25 cellular contexts compared by ENCODE assay signal in the genomic region with DNA sequence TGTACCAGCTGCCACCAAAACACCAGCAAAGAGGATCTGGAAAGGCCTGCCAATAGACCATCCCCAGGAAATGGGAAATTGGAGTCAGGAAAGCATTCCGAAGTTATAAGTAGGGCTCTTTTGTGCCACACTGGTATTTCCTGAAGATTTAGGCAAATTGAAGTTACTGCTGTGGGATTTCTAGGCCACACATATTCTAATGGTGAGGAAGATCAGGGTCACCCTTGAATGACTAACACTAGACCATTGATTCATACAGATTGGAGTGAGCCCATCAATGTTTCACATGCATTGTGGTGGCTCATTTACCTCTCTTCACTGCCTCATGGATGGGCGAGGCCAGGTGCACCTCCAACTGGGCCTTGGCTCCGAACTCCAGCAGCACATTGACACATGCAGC. TPM values are rescaled to one million over a fixed set of nuclear protein-coding genes. Genes with fewer than 3 reads are reported as not detected.
"Had no signal": no experiment of that assay in that cellular context is flagged by ENCODE, and none has a peak within 500 bp of the region (broad histone marks: within the 10 kb centered on the region; RNA-seq: fewer than 3 reads in every experiment).

No MANE protein-coding gene starts in this region.

- H3K27me3 ChIP-seq: sigmoid colon, upper lobe of left lung had no signal

- H3K9me3 Mint-ChIP-seq: activated B cell treated with CpG ODN at 0.5 μM for 24 hours; activated CD4-positive, alpha-beta memory T cell treated with anti-CD3 and anti-CD28 coated beads for 36 hours; activated naive CD8-positive, alpha-beta T cell treated with anti-CD3 and anti-CD28 coated beads for 36 hours; immature natural killer cell; natural killer cell had no signal

- H3K36me3 Mint-ChIP-seq: activated CD4-positive, alpha-beta memory T cell treated with anti-CD3 and anti-CD28 coated beads for 36 hours; activated naive CD8-positive, alpha-beta T cell treated with anti-CD3 and anti-CD28 coated beads for 36 hours; immature natural killer cell; natural killer cell had no signal

- H3K27ac ChIP-seq: left ventricle myocardium inferior, sigmoid colon, upper lobe of left lung had no signal

- H3K4me3 ChIP-seq: left ventricle myocardium inferior, sigmoid colon, upper lobe of left lung had no signal

- DNase-seq: activated B cell treated with CpG ODN at 0.5 μM for 24 hours; activated CD4-positive, alpha-beta memory T cell treated with anti-CD3 and anti-CD28 coated beads for 36 hours; activated CD4-positive, alpha-beta T cell treated with anti-CD3 and anti-CD28 coated beads for 4 hours; activated naive CD4-positive, alpha-beta T cell treated with Interleukin-2 at 50 U/mL for 16 hours; activated naive CD8-positive, alpha-beta T cell treated with anti-CD3 and anti-CD28 coated beads for 36 hours; activated T-cell treated with anti-CD3 and anti-CD28 coated beads, Interleukin-2, amount 50 U/mL, for 48 hours; effector CD4-positive, alpha-beta T cell; foreskin melanocyte; immature natural killer cell; kidney glomerular epithelial cell; left ventricle myocardium inferior; midbrain; natural killer cell; sigmoid colon; stimulated activated CD4-positive, alpha-beta T cell treated with anti-CD3 and anti-CD28 coated beads, Interleukin-4, amount 100 ng/mL, for 1 hour; stimulated activated naive CD8-positive, alpha-beta T cell treated with anti-CD3 and anti-CD28 coated beads, Interleukin-15, Interleukin-2, amounts not matched to agents 100 U/mL and 50 U/mL, for 24 hours; T-helper 9 cell; upper lobe of left lung had no signal

- H3K4me1 Mint-ChIP-seq: activated B cell treated with CpG ODN at 0.5 μM for 24 hours; activated naive CD8-positive, alpha-beta T cell treated with anti-CD3 and anti-CD28 coated beads for 36 hours; immature natural killer cell; natural killer cell had no signal

- H3K9me3 ChIP-seq: left ventricle myocardium inferior, sigmoid colon, upper lobe of left lung had no signal

- H3K27me3 Mint-ChIP-seq: activated B cell treated with CpG ODN at 0.5 μM for 24 hours; activated CD4-positive, alpha-beta memory T cell treated with anti-CD3 and anti-CD28 coated beads for 36 hours; activated naive CD8-positive, alpha-beta T cell treated with anti-CD3 and anti-CD28 coated beads for 36 hours had no signal

- FAIRE-seq: endometrium had no signal

- H3K27ac Mint-ChIP-seq: activated B cell treated with CpG ODN at 0.5 μM for 24 hours; activated CD4-positive, alpha-beta memory T cell treated with anti-CD3 and anti-CD28 coated beads for 36 hours; activated naive CD8-positive, alpha-beta T cell treated with anti-CD3 and anti-CD28 coated beads for 36 hours; immature natural killer cell; natural killer cell had no signal

- H3K4me1 ChIP-seq: left ventricle myocardium inferior, sigmoid colon had no signal

- H3K36me3 ChIP-seq: sigmoid colon, upper lobe of left lung had no signal

- H3K4me3 Mint-ChIP-seq: activated B cell treated with CpG ODN at 0.5 μM for 24 hours; activated CD4-positive, alpha-beta memory T cell treated with anti-CD3 and anti-CD28 coated beads for 36 hours; activated naive CD8-positive, alpha-beta T cell treated with anti-CD3 and anti-CD28 coated beads for 36 hours; immature natural killer cell; natural killer cell had no signal

RNA-seq across cellular contexts. Expression of a gene that starts 22.6 kb away (rescaled TPM):
- total RNA-seq: activated B cell treated with CpG ODN at 0.5 μM for 24 hours; activated CD4-positive, alpha-beta memory T cell treated with anti-CD3 and anti-CD28 coated beads for 36 hours; activated naive CD8-positive, alpha-beta T cell treated with anti-CD3 and anti-CD28 coated beads for 36 hours; chondrocyte; esophagus mucosa; osteoblast; posterior vena cava; renal cortical epithelial cell; sigmoid colon; T-helper 1 cell treated with Interleukin-12 subunit alpha and Interleukin-12 subunit beta and Interleukin-4 antibody, amounts not matched to agents 30 ng/mL and 1 ng/mL, for 36 hours had no signal
- polyA plus RNA-seq: immature natural killer cell had no signal

RNA-seq across cellular contexts. Expression of a gene that starts 23.0 kb away (rescaled TPM):
- total RNA-seq: activated B cell treated with CpG ODN at 0.5 μM for 24 hours, chondrocyte, natural killer cell, osteoblast had no signal
